In genomic region chr19:5492813-5493409, GRCh38 we compare ENCODE assay signal across 1 cellular context.
TF ChIP-seq lines count a peak whose summit lies in the region.

No MANE protein-coding gene starts in this region.

TF ChIP-seq in HEK293, 187 proteins besides CTCF, POLR2A, EP300 and RAD21 (continued from another document):
- TF ChIP-seq ZNF664 (tag by site-specific recombination; IDR thresholded peaks at IDR 0.05) (peak; percentile 27; the same call in 1 of the 2 replicates), ZNF768 (tag by site-specific recombination; IDR thresholded peaks at IDR 0.05) (peak; percentile 66; the same call in 1 of the 2 replicates), ZBTB44 (tag by site-specific recombination; IDR thresholded peaks at IDR 0.05) (no peak)
